ENCODE assay signal across 8 cellular contexts in genomic region chr3:66989860-66990696, GRCh38. TPM values are rescaled to one million over a fixed set of nuclear protein-coding genes. Genes with fewer than 3 reads are reported as not detected.
DNase-seq lines count a peak whose midpoint lies in the region; ATAC-seq, FAIRE-seq and TF ChIP-seq lines count a peak whose summit lies in the region.

No MANE protein-coding gene starts in this region.

- H3K27me3 ChIP-seq in pancreas: no peaks in the 10 kb centered on the region

- no peaks in the 10 kb centered on the region for H3K4me1 ChIP-seq in pancreas

- 76 to 83% methylated on average over 7 of the region's 7 CpGs for WGBS in pancreas, 2 donors

- DNase-seq in COLO829 (ENCODE audit: low spot score) (peak; percentile 28), pancreas (peak in 1 of 6 donors; percentile 4), HuH-7 (ENCODE audit: low spot score) (no peak), T1000 (lab: John Stamatoyannopoulos, UW) (no peak), activated gamma-delta T cell treated with Interleukin-2 at 50 U/mL for 16 hours (no peak)

- no peak for FAIRE-seq in pancreas (lab: Jason Lieb, UNC)

- no peak for TF ChIP-seq CTCF in pancreas (IDR thresholded peaks at IDR 0.05)

- H3K36me3 ChIP-seq in pancreas: no peaks in the 10 kb centered on the region

- intact Hi-C loops in pancreas (cut with DNase I): no loop called here

- no peaks in the 10 kb centered on the region for H3K9me3 ChIP-seq in pancreas

- ATAC-seq in GM19023 (IDR thresholded peaks at IDR 0.05; ENCODE audit: unreplicated experiment) (peak; percentile 77), HG03095 (IDR thresholded peaks at IDR 0.05; ENCODE audit: unreplicated experiment) (peak; percentile 72), SK-N-SH treated with all-trans-retinoic acid at 6 μM for 48 hours (peak; percentile 55), pancreas (peak in 3 of 4 donors; percentile 23 to 51 (median 38))

- H3K4me3 ChIP-seq in pancreas: peak overlapping the region in 1 of 4 donors; percentile 14

- no peak overlapping the region for H3K27ac ChIP-seq in pancreas

TF ChIP-seq in SK-N-SH treated with all-trans-retinoic acid at 6 μM for 48 hours, 23 proteins besides CTCF, POLR2A, EP300 and RAD21:
- TF ChIP-seq ARNTL (CRISPR knock-in tag; IDR thresholded peaks at IDR 0.05; ENCODE audit: borderline replicate concordance, low read depth): no peak
- no peak for TF ChIP-seq POU6F1 (CRISPR knock-in tag; IDR thresholded peaks at IDR 0.05; ENCODE audit: borderline replicate concordance, low read depth)
- no peak for TF ChIP-seq ZFP30 (CRISPR knock-in tag; IDR thresholded peaks at IDR 0.05)
- no peak for TF ChIP-seq PATZ1 (CRISPR knock-in tag; IDR thresholded peaks at IDR 0.05; ENCODE audit: borderline replicate concordance)
- no peak for TF ChIP-seq SNAI2 (CRISPR knock-in tag; IDR thresholded peaks at IDR 0.05)
- TF ChIP-seq TCF4 (CRISPR knock-in tag; IDR thresholded peaks at IDR 0.05; ENCODE audit: borderline replicate concordance): no peak
- no peak for TF ChIP-seq ZFP3 (CRISPR knock-in tag; IDR thresholded peaks at IDR 0.05)
- no peak for TF ChIP-seq CSRNP3 (CRISPR knock-in tag; IDR thresholded peaks at IDR 0.05)
- no peak for TF ChIP-seq ZNF70 (CRISPR knock-in tag; IDR thresholded peaks at IDR 0.05)
- TF ChIP-seq ZNF8 (CRISPR knock-in tag; IDR thresholded peaks at IDR 0.05): no peak
- TF ChIP-seq ZC3H10 (CRISPR knock-in tag; IDR thresholded peaks at IDR 0.05): no peak
- no peak for TF ChIP-seq OSR1 (CRISPR knock-in tag; IDR thresholded peaks at IDR 0.05)
- TF ChIP-seq RARB (CRISPR knock-in tag; IDR thresholded peaks at IDR 0.05): no peak

RNA-seq across cellular contexts. Expression of gene KBTBD8, which starts 8.0 kb away (rescaled TPM):
- total RNA-seq in pancreas: 1 to 10 TPM in 2 of 6 donors, under 1 TPM in 4; 0.20 to 1.7 (median 0.80) TPM
- polyA plus RNA-seq in pancreas: under 1 TPM; 0.23 to 0.33 TPM
